2 cellular contexts compared by ENCODE assay signal in genomic region chr19:17471410-17472125, GRCh38.
TF ChIP-seq lines count a peak whose summit lies in the region.

No MANE protein-coding gene starts in this region.

TF ChIP-seq in SK-N-SH, 30 proteins besides CTCF, POLR2A, EP300 and RAD21:
- TF ChIP-seq POLR2AphosphoS5 (IDR thresholded peaks at IDR 0.05; ENCODE audit: low read depth, low read length) (no peak), JUND (IDR thresholded peaks at IDR 0.05) (no peak)

TF ChIP-seq in SK-N-SH treated with all-trans-retinoic acid at 6 μM for 48 hours, 23 proteins besides CTCF, POLR2A, EP300 and RAD21:
- no peak for TF ChIP-seq ISL1 (CRISPR knock-in tag; IDR thresholded peaks at IDR 0.05)
- TF ChIP-seq ZNF70 (CRISPR knock-in tag; IDR thresholded peaks at IDR 0.05): no peak
- no peak for TF ChIP-seq POU6F1 (CRISPR knock-in tag; IDR thresholded peaks at IDR 0.05; ENCODE audit: borderline replicate concordance, low read depth)
- TF ChIP-seq OSR1 (CRISPR knock-in tag; IDR thresholded peaks at IDR 0.05): no peak
- no peak for TF ChIP-seq CSDC2 (CRISPR knock-in tag; IDR thresholded peaks at IDR 0.05)
- TF ChIP-seq ZFP3 (CRISPR knock-in tag; IDR thresholded peaks at IDR 0.05): no peak
- TF ChIP-seq GLIS3 (CRISPR knock-in tag; IDR thresholded peaks at IDR 0.05): no peak
